Comparison of ENCODE assay signal across 1 cellular context in the genomic region with DNA sequence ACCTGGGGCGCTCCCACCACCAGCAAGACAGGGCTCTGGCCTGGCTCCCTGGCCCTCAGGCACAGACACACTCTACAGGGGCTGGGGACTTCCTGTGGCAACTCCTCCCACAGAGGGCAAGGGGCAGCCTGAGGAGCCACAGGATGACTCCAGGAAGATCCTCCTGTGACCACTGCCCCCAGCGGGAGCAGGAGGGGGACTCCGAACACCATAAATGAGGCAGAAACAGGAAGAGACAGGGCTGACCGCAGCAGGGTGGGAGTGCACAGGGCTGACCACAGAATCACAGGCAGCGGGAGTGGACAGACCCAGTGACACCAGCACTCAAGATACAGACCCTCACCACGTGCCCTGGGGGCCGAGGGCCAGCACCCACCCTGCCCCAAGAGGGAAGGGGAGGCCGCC.
TF ChIP-seq lines count a peak whose summit lies in the region.

No MANE protein-coding gene starts in this region.

TF ChIP-seq in IMR-90, 13 proteins besides CTCF, POLR2A, EP300 and RAD21:
- 0 out of 2 replicates have a peak, but pooled peaks have one; percentile 33 for TF ChIP-seq MAZ (IDR thresholded peaks at IDR 0.05; ENCODE audit: borderline replicate concordance, low read depth, low read length)
- TF ChIP-seq, protein P1, sequence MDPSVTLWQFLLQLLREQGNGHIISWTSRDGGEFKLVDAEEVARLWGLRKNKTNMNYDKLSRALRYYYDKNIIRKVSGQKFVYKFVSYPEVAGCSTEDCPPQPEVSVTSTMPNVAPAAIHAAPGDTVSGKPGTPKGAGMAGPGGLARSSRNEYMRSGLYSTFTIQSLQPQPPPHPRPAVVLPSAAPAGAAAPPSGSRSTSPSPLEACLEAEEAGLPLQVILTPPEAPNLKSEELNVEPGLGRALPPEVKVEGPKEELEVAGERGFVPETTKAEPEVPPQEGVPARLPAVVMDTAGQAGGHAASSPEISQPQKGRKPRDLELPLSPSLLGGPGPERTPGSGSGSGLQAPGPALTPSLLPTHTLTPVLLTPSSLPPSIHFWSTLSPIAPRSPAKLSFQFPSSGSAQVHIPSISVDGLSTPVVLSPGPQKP (IDR thresholded peaks at IDR 0.05; ENCODE audit: borderline replicate concordance, low read depth, low read length) = no peak
